In the genomic region with DNA sequence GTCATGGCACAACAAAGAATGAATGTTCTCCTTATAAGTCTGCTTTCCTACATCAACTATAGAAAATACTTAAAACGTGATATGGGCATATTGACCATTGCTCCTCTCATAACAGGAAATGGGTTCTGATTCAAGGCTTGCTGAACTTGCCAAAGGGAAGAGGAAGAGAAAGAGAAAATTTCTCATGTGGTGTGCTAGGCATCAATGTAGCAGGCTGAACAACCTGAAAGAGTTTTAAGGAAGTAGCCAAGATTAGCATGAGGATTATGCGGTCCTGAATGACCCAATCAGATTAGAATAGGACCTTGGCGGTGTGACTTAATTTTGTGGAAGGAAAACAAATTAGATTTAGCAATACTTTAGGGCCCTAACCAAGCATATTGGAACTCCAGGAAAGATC, we compare ENCODE assay signal across 19 cellular contexts.
DNase-seq lines count a peak whose midpoint lies in the region; ATAC-seq, FAIRE-seq and TF ChIP-seq lines count a peak whose summit lies in the region.
"Had no signal": no experiment of that assay in that cellular context is flagged by ENCODE, and none has a peak within 500 bp of the region (broad histone marks: within the 10 kb centered on the region; RNA-seq: fewer than 3 reads in every experiment).

No MANE protein-coding gene starts in this region.

- peak; percentile 52 for DNase-seq in CD1c-positive myeloid dendritic cell (ENCODE audit: extremely low spot score)
- DNase-seq in NCI-H82 (lab: John Stamatoyannopoulos, UW), result peak; percentile 24
- DNase-seq in SKM-1 (lab: John Stamatoyannopoulos, UW; ENCODE audit: unreplicated experiment), result peak; percentile 53
- no peak for DNase-seq in right atrium auricular region (ENCODE audit: low spot score)
- no peak for DNase-seq in activated gamma-delta T cell treated with Interleukin-2 at 50 U/mL for 16 hours
- no peak for DNase-seq in frontal cortex (ENCODE audit: low spot score in 2 of 2)
- DNase-seq: CD4-positive, CD25-positive, alpha-beta regulatory T cell; HFFc6; IMR-90; Kasumi-1; NCI-H1436 treated with DMSO at 0.1 percent for 48 hours; NCI-H2081; PC-3 had no signal

- no peak for ATAC-seq in GM21360 (IDR thresholded peaks at IDR 0.05; ENCODE audit: unreplicated experiment)
- ATAC-seq: A549, PC-3 had no signal

- peak overlapping the region in 2 of 3 experiments; percentile 23 to 99 for H3K27ac Mint-ChIP-seq in nephron
- H3K27ac Mint-ChIP-seq: CD4-positive, CD25-positive, alpha-beta regulatory T cell; HFFc6 had no signal

- H3K4me3 ChIP-seq in right atrium auricular region, result no peak overlapping the region
- H3K4me3 ChIP-seq: A549 had no signal

- peaks cover 49% of the 10 kb centered on the region for H3K4me1 Mint-ChIP-seq in nephron
- H3K4me1 Mint-ChIP-seq: CD4-positive, CD25-positive, alpha-beta regulatory T cell had no signal

- TF ChIP-seq CTCF in nephron (IDR thresholded peaks at IDR 0.05; ENCODE audit: unreplicated experiment in 3 of 3) (no peak), right atrium auricular region (IDR thresholded peaks at IDR 0.05) (no peak)

- H3K9me3 ChIP-seq in right atrium auricular region, result no peaks in the 10 kb centered on the region
- H3K9me3 ChIP-seq: A549 had no signal

- no peak overlapping the region for H3K27ac ChIP-seq in right atrium auricular region
- H3K27ac ChIP-seq: A549, RWPE1 had no signal

- H3K4me1 ChIP-seq in right atrium auricular region, result no peaks in the 10 kb centered on the region
- H3K4me1 ChIP-seq: A549 had no signal

- FAIRE-seq in frontal cortex (lab: Jason Lieb, UNC), result no peak
- FAIRE-seq: A549, GM19239, H54 had no signal

- H3K36me3 ChIP-seq in right atrium auricular region, result no peaks in the 10 kb centered on the region

- H3K27me3 ChIP-seq in right atrium auricular region, result no peaks in the 10 kb centered on the region

- H3K4me3 Mint-ChIP-seq in nephron, result no peak overlapping the region
- H3K4me3 Mint-ChIP-seq: CD4-positive, CD25-positive, alpha-beta regulatory T cell; HFFc6 had no signal

- peaks cover 4% of the 10 kb centered on the region for H3K27me3 Mint-ChIP-seq in nephron (ENCODE audit: low read depth)
- H3K27me3 Mint-ChIP-seq: CD4-positive, CD25-positive, alpha-beta regulatory T cell had no signal

- no peaks in the 10 kb centered on the region for H3K36me3 Mint-ChIP-seq in nephron (ENCODE audit: low read depth)
- H3K36me3 Mint-ChIP-seq: CD4-positive, CD25-positive, alpha-beta regulatory T cell had no signal

- H3K9me3 Mint-ChIP-seq in nephron, result no peaks in the 10 kb centered on the region
- H3K9me3 Mint-ChIP-seq: HFFc6 had no signal

Comparison
In these comparisons a context has a peak if more than half of its experiments do, and no peak if none do; other contexts are left out.
1. DNase-seq: peak in CD1c-positive myeloid dendritic cell (single experiment), NCI-H82 (single experiment) and SKM-1 (single experiment); none in right atrium auricular region (single experiment), activated gamma-delta T cell treated with Interleukin-2 at 50 U/mL for 16 hours (single experiment) and frontal cortex (0 of 2).